14 cellular contexts compared by ENCODE assay signal in genomic region chr1:99557556-99558256, GRCh38.
DNase-seq lines count a peak whose midpoint lies in the region; ATAC-seq and TF ChIP-seq lines count a peak whose summit lies in the region.
"Had no signal": no experiment of that assay in that cellular context is flagged by ENCODE, and none has a peak within 500 bp of the region (broad histone marks: within the 10 kb centered on the region; RNA-seq: fewer than 3 reads in every experiment).

No MANE protein-coding gene starts in this region.

- H3K36me3 ChIP-seq in thyroid gland: no peaks in the 10 kb centered on the region
- H3K36me3 ChIP-seq: heart right ventricle had no signal

- 82 to 92% methylated on average over 3 of the region's 3 CpGs for WGBS in thyroid gland, 2 donors

- TF ChIP-seq POLR2A in thyroid gland (IDR thresholded peaks at IDR 0.05): no peak

- no peaks in the 10 kb centered on the region for H3K27me3 ChIP-seq in thyroid gland
- H3K27me3 ChIP-seq: heart right ventricle had no signal

- H3K4me1 ChIP-seq in thyroid gland: no peaks in the 10 kb centered on the region
- H3K4me1 ChIP-seq: heart right ventricle had no signal

- ATAC-seq in GM18508 (IDR thresholded peaks at IDR 0.05; ENCODE audit: insufficient read depth, unreplicated experiment) (peak; percentile 75), HG03175 (IDR thresholded peaks at IDR 0.05; ENCODE audit: unreplicated experiment) (peak; percentile 82), HG02642 (IDR thresholded peaks at IDR 0.05; ENCODE audit: poor library complexity, unreplicated experiment) (no peak)
- ATAC-seq: heart right ventricle had no signal

- H3K4me3 ChIP-seq in astrocyte of the cerebellum (ENCODE audit: low read depth, low read length): no peak overlapping the region
- H3K4me3 ChIP-seq in thyroid gland (replicated peaks in 1 of 3): no peak overlapping the region
- H3K4me3 ChIP-seq: heart right ventricle had no signal

- DNase-seq in astrocyte of the cerebellum (ENCODE audit: low read depth): peak; percentile 58
- DNase-seq in kidney tubule cell (ENCODE audit: low spot score): peak; percentile 79
- DNase-seq in thyroid gland: no peak
- DNase-seq in NCI-H1105 treated with DMSO at 0.1 percent for 48 hours (lab: John Stamatoyannopoulos, UW): no peak
- no peak for DNase-seq in occipital lobe (lab: John Stamatoyannopoulos, UW)
- DNase-seq: activated CD8-positive, alpha-beta memory T cell treated with anti-CD3 and anti-CD28 coated beads, Interleukin-2, amount 50 U/mL, for 48 hours; heart right ventricle; NCI-H69; stimulated activated naive CD4-positive, alpha-beta T cell treated with Interleukin-2 at 50 U/mL for 16 hours; T-helper 1 cell had no signal

- H3K9me3 ChIP-seq in thyroid gland: no peaks in the 10 kb centered on the region

- TF ChIP-seq CTCF in astrocyte of the cerebellum (IDR thresholded peaks at IDR 0.05; ENCODE audit: low read depth, low read length, missing control alignments) (no peak), thyroid gland (IDR thresholded peaks at IDR 0.05) (no peak)

- no peak overlapping the region for H3K27ac ChIP-seq in thyroid gland
- H3K27ac ChIP-seq: heart right ventricle, KMS-11 had no signal

- in situ Hi-C loops in astrocyte of the cerebellum (cut with HindIII; ENCODE audit: low sequenced_read_pairs): no loop called here

- intact Hi-C loops in thyroid gland (cut with DNase I): no loop called here

Comparison
In these comparisons a context has a peak if more than half of its experiments do, and no peak if none do; other contexts are left out.
1. DNase-seq: peak in astrocyte of the cerebellum (single experiment) and kidney tubule cell (single experiment); none in thyroid gland (0 of 2), NCI-H1105 treated with DMSO at 0.1 percent for 48 hours (single experiment) and occipital lobe (single experiment).